Comparison of ENCODE assay signal across 8 cellular contexts in the genomic region with DNA sequence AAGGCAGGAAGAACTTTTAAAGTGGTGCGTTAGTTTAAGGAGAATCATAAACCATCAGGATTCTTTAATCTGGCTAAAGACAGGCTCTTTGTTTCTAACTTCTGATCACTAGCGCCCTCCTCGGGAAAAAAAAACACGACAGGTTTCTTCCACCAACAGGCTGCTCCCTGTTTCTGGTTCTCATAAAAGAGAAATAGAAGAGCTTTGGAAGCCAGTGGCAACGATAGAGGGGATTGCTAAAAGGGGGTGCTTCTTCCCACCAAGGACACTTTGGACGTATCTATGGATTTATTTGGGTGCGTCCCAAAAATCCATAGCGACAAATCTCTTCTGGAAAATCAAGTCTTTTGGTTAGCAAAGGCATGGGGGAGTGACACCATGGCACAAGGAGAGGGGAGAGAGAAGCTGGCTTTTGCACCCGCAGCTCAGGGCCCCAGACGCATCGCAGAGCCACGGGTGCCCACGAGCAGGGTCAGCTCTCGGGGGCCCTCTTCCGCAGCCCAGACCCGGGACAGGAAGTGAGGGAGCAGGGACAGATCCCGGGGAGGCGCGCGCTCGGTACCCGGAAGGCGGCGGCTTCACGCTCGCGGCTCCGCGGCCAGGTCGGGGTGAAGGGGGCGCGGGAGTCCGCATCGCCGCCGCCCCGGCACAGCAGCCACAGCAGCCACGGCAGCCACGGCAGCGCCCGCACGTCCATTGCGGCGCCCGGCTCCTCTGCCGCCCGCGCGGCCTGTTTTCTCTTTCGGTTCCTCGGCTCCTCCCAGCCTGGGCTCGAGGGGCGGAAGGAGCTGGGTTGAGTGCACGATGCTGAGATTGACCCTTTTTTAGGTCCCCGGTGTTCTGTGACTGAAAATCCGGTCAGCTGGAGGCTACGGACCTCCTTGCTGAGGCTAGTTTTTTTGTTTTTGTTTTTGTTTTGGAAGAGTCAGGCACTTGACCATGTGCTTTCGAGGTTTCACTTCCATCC. TPM values are rescaled to one million over a fixed set of nuclear protein-coding genes. Genes with fewer than 3 reads are reported as not detected.
DNase-seq lines count a peak whose midpoint lies in the region; ATAC-seq, FAIRE-seq and TF ChIP-seq lines count a peak whose summit lies in the region.

CTSO (minus strand) TSS at position 716 of the 967 bp plus-strand sequence; CDS start at position 697, 19 bp downstream.

- ATAC-seq in GM18517 (IDR thresholded peaks at IDR 0.05; ENCODE audit: unreplicated experiment) (peak; percentile 97), HG03060 (IDR thresholded peaks at IDR 0.05; ENCODE audit: low read depth, unreplicated experiment) (peak; percentile 81)

- peak; percentile 54 for TF ChIP-seq CTCF in kidney (IDR thresholded peaks at IDR 0.05; ENCODE audit: borderline replicate concordance, extremely low read depth, insufficient read depth)

- no peaks in the 10 kb centered on the region for H3K4me1 ChIP-seq in kidney (ENCODE audit: control insufficient read depth in 1 of 2, insufficient read depth in 1 of 2, low read depth in 1 of 2, low read length in 2 of 2)

- intact Hi-C loops in kidney (cut with DNase I): loop anchor here (5.0 kb wide), 1 partner anchor 141 kb away; no protein-coding TSS in a partner anchor

- H3K9ac ChIP-seq in kidney (ENCODE audit: low read length in 2 of 2): peak within 1 kb of the TSS; percentile 83 to 98

- peak within 1 kb of the TSS; percentile 90 to 98 for H3K4me3 ChIP-seq in kidney (ENCODE audit: low read length in 2 of 2)

- peak within 1 kb of the TSS; percentile 95 to 99 for H3K27ac ChIP-seq in kidney (ENCODE audit: low read depth in 2 of 2, low read length in 2 of 2)

- peak; percentile 62 for DNase-seq in NCI-H2171 treated with DMSO at 0.1 percent for 48 hours (lab: John Stamatoyannopoulos, UW)
- peak; percentile 37 for DNase-seq in activated CD4-positive, CD25-positive, alpha-beta regulatory T cell treated with anti-CD3 and anti-CD28 coated beads, Interleukin-2, amount 50 U/mL, for 16 hours (ENCODE audit: low read depth, low spot score)
- DNase-seq in cerebellar cortex (ENCODE audit: low spot score): peak; percentile 84
- DNase-seq in kidney: peak; percentile 91
- peak; percentile 78 for DNase-seq in stimulated activated CD4-positive, alpha-beta T cell treated with anti-CD3 and anti-CD28 coated beads, Interleukin-15, amount 100 ng/mL, for 24 hours

- FAIRE-seq in A204.1 (lab: Jason Lieb, UNC) (peak; percentile 95), kidney (lab: Jason Lieb, UNC) (peak; percentile 90)

- no peaks in the 10 kb centered on the region for H3K9me3 ChIP-seq in kidney (ENCODE audit: control insufficient read depth in 1 of 2, low read length in 2 of 2)

- H3K36me3 ChIP-seq in kidney (ENCODE audit: control insufficient read depth in 1 of 2, insufficient read depth in 2 of 2, low read length in 2 of 2): no peaks in the 10 kb centered on the region

RNA-seq across cellular contexts. Expression of gene CTSO, which starts in this region (rescaled TPM):
- total RNA-seq in kidney: 40.3 TPM
- polyA plus RNA-seq in kidney (ENCODE audit: insufficient read depth, low read depth, low replicate concordance): 22.9 TPM

Comparison
In these comparisons a context has a peak if more than half of its experiments do, and no peak if none do; other contexts are left out.
1. Peak in every context shown above with its lines: DNase-seq, ATAC-seq, H3K4me3 ChIP-seq and H3K27ac ChIP-seq.
2. DNase-seq: peak in every context shown above with its lines; median percentile 91 in kidney; 84 in cerebellar cortex; 78 in stimulated activated CD4-positive, alpha-beta T cell treated with anti-CD3 and anti-CD28 coated beads, Interleukin-15, amount 100 ng/mL, for 24 hours; 62 in NCI-H2171 treated with DMSO at 0.1 percent for 48 hours; 37 in activated CD4-positive, CD25-positive, alpha-beta regulatory T cell treated with anti-CD3 and anti-CD28 coated beads, Interleukin-2, amount 50 U/mL, for 16 hours.